In genomic region chr12:53079226-53080117, GRCh38 we compare ENCODE assay signal across 8 cellular contexts. TPM values are rescaled to one million over a fixed set of nuclear protein-coding genes. Genes with fewer than 3 reads are reported as not detected.
A peak's percentile ranks its signal among the peaks of the same experiment; 100 is the strongest.
DNase-seq lines count a peak whose midpoint lies in the region; ATAC-seq and TF ChIP-seq lines count a peak whose summit lies in the region.

A gene with protein sequence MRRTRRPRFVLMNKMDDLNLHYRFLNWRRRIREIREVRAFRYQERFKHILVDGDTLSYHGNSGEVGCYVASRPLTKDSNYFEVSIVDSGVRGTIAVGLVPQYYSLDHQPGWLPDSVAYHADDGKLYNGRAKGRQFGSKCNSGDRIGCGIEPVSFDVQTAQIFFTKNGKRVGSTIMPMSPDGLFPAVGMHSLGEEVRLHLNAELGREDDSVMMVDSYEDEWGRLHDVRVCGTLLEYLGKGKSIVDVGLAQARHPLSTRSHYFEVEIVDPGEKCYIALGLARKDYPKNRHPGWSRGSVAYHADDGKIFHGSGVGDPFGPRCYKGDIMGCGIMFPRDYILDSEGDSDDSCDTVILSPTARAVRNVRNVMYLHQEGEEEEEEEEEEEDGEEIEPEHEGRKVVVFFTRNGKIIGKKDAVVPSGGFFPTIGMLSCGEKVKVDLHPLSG (minus strand): TSS chr12:53079390. CDS start chr12:53079333, 57 bp downstream.

- H3K27me3 ChIP-seq in CD8-positive, alpha-beta T cell (ENCODE audit: insufficient read depth, low read length) = no peaks in the 10 kb centered on the region

- POLR2A ChIA-PET in CD8-positive, alpha-beta T cell (lab: Charles Lee) = interaction anchor here (0.6 to 3.4 kb wide), 19 partner anchors 8 to 311 kb away, joined by 3 to 24 read pairs (median 5); partner anchors contain the start of genes CSAD, EIF4B, IGFBP6 and PFDN5

- DNase-seq in CD8-positive, alpha-beta T cell = peak; percentile 95 to 98 (median 96)
- DNase-seq in HS-27A (ENCODE audit: low read depth) = peak; percentile 84
- peak; percentile 74 for DNase-seq in NK-92 (lab: John Stamatoyannopoulos, UW; ENCODE audit: unreplicated experiment)
- DNase-seq in activated CD8-positive, alpha-beta memory T cell treated with anti-CD3 and anti-CD28 coated beads for 1 hour (ENCODE audit: extremely low read depth in 1 of 2, low read depth in 1 of 2) = peak; percentile 91 to 93
- DNase-seq in effector CD4-positive, alpha-beta T cell = peak; percentile 96
- peak; percentile 98 for DNase-seq in medulla oblongata (ENCODE audit: extremely low spot score)
- peak; percentile 96 for DNase-seq in stimulated activated CD8-positive, alpha-beta memory T cell treated with anti-CD3 and anti-CD28 coated beads, Interleukin-12 subunit alpha, Interleukin-12 subunit beta, amount 100 ng/mL, for 1 hour (ENCODE audit: low read depth)

- CTCF ChIA-PET in CD8-positive, alpha-beta T cell (lab: Charles Lee) = interaction anchor here (0.9 to 7.2 kb wide), 9 partner anchors 14 to 429 kb away, joined by 3 to 92 read pairs (median 5); partner anchors contain the start of gene SOAT2

- peak within 1 kb of the TSS; percentile 75 for H3K27ac ChIP-seq in CD8-positive, alpha-beta T cell (ENCODE audit: low read depth, low read length)

- intact Hi-C loops in CD8-positive, alpha-beta T cell (cut with DNase I, micrococcal nuclease) = loop anchor here (1.0 to 2.0 kb wide), 8 partner anchors 13 to 301 kb away; partner anchors contain the start of genes CSAD (in 2 of the 2), ZNF740 (in 2 of the 2), EIF4B (in 1 of the 2) and SP1 (in 1 of the 2)

- H3K27me3 Mint-ChIP-seq in CD8-positive, alpha-beta T cell (ENCODE audit: low read depth) = no peaks in the 10 kb centered on the region

- no peak for TF ChIP-seq CTCF in CD8-positive, alpha-beta T cell (IDR thresholded peaks at IDR 0.05)

- no peaks in the 10 kb centered on the region for H3K9me3 ChIP-seq in CD8-positive, alpha-beta T cell (ENCODE audit: low read length)

- H3K4me1 ChIP-seq in CD8-positive, alpha-beta T cell (ENCODE audit: insufficient read depth, low read length) = peaks cover 13% of the 10 kb centered on the region

- peaks cover 41% of the 10 kb centered on the region for H3K4me1 Mint-ChIP-seq in CD8-positive, alpha-beta T cell (ENCODE audit: low read depth)

- peak within 1 kb of the TSS; percentile 92 for H3K4me3 Mint-ChIP-seq in CD8-positive, alpha-beta T cell

- H3K4me3 ChIP-seq in CD8-positive, alpha-beta T cell (ENCODE audit: low read depth, low read length) = peak within 1 kb of the TSS; percentile 66

- H3K27ac Mint-ChIP-seq in CD8-positive, alpha-beta T cell = peak within 1 kb of the TSS; percentile 96

- peaks cover 17% of the 10 kb centered on the region for H3K36me3 ChIP-seq in CD8-positive, alpha-beta T cell (ENCODE audit: insufficient read depth, low read length)

- peaks cover 35% of the 10 kb centered on the region for H3K36me3 Mint-ChIP-seq in CD8-positive, alpha-beta T cell

- peak; percentile 94 for ATAC-seq in CD8-positive, alpha-beta T cell
- peak; percentile 98 for ATAC-seq in GM19467 (IDR thresholded peaks at IDR 0.05; ENCODE audit: unreplicated experiment)

- H3K9me3 Mint-ChIP-seq in CD8-positive, alpha-beta T cell = no peaks in the 10 kb centered on the region

RNA-seq across cellular contexts. Expression of the gene that starts here (rescaled TPM):
- 10 to 100 TPM; 25.1 to 25.6 TPM for total RNA-seq in CD8-positive, alpha-beta T cell

Comparison
In these comparisons a context has a peak if more than half of its experiments do, and no peak if none do; other contexts are left out.
1. Peak in every context shown above with its lines: DNase-seq, ATAC-seq, H3K4me3 ChIP-seq and H3K27ac ChIP-seq.